ENCODE assay signal across 8 cellular contexts in the genomic region with DNA sequence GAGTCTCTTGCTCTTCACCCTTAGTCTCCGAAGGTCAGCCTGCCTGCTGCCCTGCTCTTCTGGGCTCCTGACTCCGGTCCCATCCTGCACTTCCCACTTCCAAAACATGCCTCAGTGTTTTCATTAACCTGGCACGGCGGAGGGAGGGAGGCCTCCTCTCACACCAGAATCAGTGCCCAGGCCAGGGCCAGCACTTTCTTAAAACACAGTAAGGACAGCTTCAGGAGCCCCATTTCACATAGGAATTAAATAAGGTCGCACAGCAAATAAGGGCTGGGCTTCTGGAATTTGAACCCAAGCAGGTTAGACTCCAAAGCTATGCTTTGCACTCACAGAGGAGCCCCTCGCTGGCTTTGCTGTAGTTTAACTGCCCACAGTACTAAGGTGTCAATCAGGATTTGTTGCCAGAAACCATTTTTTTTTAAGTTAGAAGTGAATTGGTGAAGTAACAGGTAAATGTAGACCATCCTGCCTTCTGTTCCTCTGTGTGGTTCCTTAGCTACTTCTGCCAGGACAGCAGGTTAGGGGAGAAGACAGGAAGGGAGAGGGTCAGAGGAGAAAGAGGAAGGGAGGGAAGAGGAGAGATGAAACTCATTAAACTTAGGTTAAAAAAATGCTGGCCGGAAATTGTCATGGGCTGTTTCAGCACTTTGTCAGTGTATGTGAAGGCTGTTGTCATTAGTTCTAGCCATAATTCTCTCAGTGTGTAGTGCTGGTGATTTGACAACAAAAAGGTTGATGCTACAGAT. TPM values are rescaled to one million over a fixed set of nuclear protein-coding genes. Genes with fewer than 3 reads are reported as not detected.
DNase-seq lines count a peak whose midpoint lies in the region; ATAC-seq and TF ChIP-seq lines count a peak whose summit lies in the region.

No MANE protein-coding gene starts in this region.

- in situ Hi-C loops in G401 (cut with HindIII; ENCODE audit: low sequenced_read_pairs) = no loop called here

- H3K27ac ChIP-seq in mucosa of rectum (ENCODE audit: low read depth in 2 of 2, low read length in 2 of 2) (peak overlapping the region; percentile 69 to 89), urinary bladder (ENCODE audit: low read depth) (no peak overlapping the region)

- H3K4me3 Mint-ChIP-seq in chondrocyte (ENCODE audit: unreplicated experiment) = peak overlapping the region; percentile 81

- no peaks in the 10 kb centered on the region for H3K9me3 ChIP-seq in mucosa of rectum (ENCODE audit: control insufficient read depth in 2 of 2, low read length in 2 of 2)

- DNase-seq in Right ventricle myocardium inferior (ENCODE audit: missing footprints) = peak; percentile 17
- DNase-seq in left cardiac atrium = no peak
- DNase-seq in chondrocyte (ENCODE audit: low spot score) = no peak
- DNase-seq in HCEC 1CT = no peak
- no peak for DNase-seq in G401 (ENCODE audit: low spot score)

- peaks cover 0 to 3% of the 10 kb centered on the region in 2 donors for H3K36me3 ChIP-seq in mucosa of rectum (ENCODE audit: control insufficient read depth in 2 of 2, insufficient read depth in 2 of 2, low read length in 2 of 2)
- H3K36me3 ChIP-seq in urinary bladder (ENCODE audit: insufficient read depth) = no peaks in the 10 kb centered on the region

- intact Hi-C loops in Right ventricle myocardium inferior (cut with DNase I) (loop anchor here (2.0 kb wide), 1 partner anchor 16 kb away; no protein-coding TSS in a partner anchor), left cardiac atrium (cut with DNase I) (no loop called here)

- H3K9ac ChIP-seq in mucosa of rectum (ENCODE audit: low read depth in 1 of 2, low read length in 2 of 2) = peak overlapping the region; percentile 65 to 79

- H3K4me1 ChIP-seq in mucosa of rectum (ENCODE audit: control insufficient read depth in 2 of 2, insufficient read depth in 2 of 2, low read length in 2 of 2) (peaks cover 34 to 37% of the 10 kb centered on the region in 2 donors), urinary bladder (ENCODE audit: insufficient read depth) (peaks cover 3% of the 10 kb centered on the region)

- peaks cover 3% of the 10 kb centered on the region for H3K36me3 Mint-ChIP-seq in chondrocyte (ENCODE audit: low read depth)

- H3K27ac Mint-ChIP-seq in chondrocyte (ENCODE audit: unreplicated experiment) = peak overlapping the region; percentile 65

- WGBS in urinary bladder = 82% methylated on average over 7 of the region's 7 CpGs

- no peaks in the 10 kb centered on the region for H3K27me3 ChIP-seq in mucosa of rectum (ENCODE audit: control insufficient read depth in 2 of 2, insufficient read depth in 2 of 2, low read length in 2 of 2)

- H3K27me3 Mint-ChIP-seq in chondrocyte (ENCODE audit: low read depth) = no peaks in the 10 kb centered on the region

- TF ChIP-seq CTCF in chondrocyte (IDR thresholded peaks at IDR 0.05) = no peak

- ATAC-seq in Right ventricle myocardium inferior = no peak
- no peak for ATAC-seq in left cardiac atrium
- no peak for ATAC-seq in GM21576 (IDR thresholded peaks at IDR 0.05; ENCODE audit: unreplicated experiment)

- peak overlapping the region; percentile 82 to 85 for H3K4me3 ChIP-seq in mucosa of rectum (ENCODE audit: low read length in 2 of 2)
- H3K4me3 ChIP-seq in urinary bladder (ENCODE audit: low read depth, low read length) = peak overlapping the region; percentile 69

- peaks cover 4% of the 10 kb centered on the region for H3K9me3 Mint-ChIP-seq in chondrocyte (ENCODE audit: low read depth)

- H3K4me1 Mint-ChIP-seq in chondrocyte (ENCODE audit: low read depth) = peaks cover 84% of the 10 kb centered on the region

RNA-seq across cellular contexts. Expression of a gene that starts 1.1 kb away (rescaled TPM):
- 91.5 TPM for total RNA-seq in Right ventricle myocardium inferior
- 10 to 100 TPM; 48.9 to 71.5 TPM for total RNA-seq in left cardiac atrium
- 24.6 to 37.8 TPM (median 35.9 TPM) in 3 replicates for total RNA-seq in chondrocyte
- total RNA-seq in urinary bladder = 12.2 TPM
- 55.1 TPM for polyA plus RNA-seq in urinary bladder
- total RNA-seq in G401 (2014; rRNA removed; shearing (Covaris generic)) = 0.98 and 1.5 TPM in 2 replicates

RNA-seq across cellular contexts. Expression of a gene that starts 18.0 kb away (rescaled TPM):
- total RNA-seq in Right ventricle myocardium inferior (33.0 TPM), left cardiac atrium (10 to 100 TPM; 36.7 to 49.2 TPM), chondrocyte (9.4 to 105 TPM (median 105 TPM) in 3 replicates), urinary bladder (15.5 TPM)
- 51.6 TPM for polyA plus RNA-seq in urinary bladder
- 0.14 and 2.7 TPM in 2 replicates for total RNA-seq in G401 (2014; rRNA removed; shearing (Covaris generic))

RNA-seq across cellular contexts. Expression of a gene that starts 40.1 kb away (rescaled TPM):
- total RNA-seq in Right ventricle myocardium inferior = 13.7 TPM
- total RNA-seq in left cardiac atrium = 10 to 100 TPM; 18.9 to 21.1 TPM
- total RNA-seq in chondrocyte = 15.5 to 21.6 TPM (median 19.8 TPM) in 3 replicates
- 44.4 TPM for total RNA-seq in urinary bladder
- polyA plus RNA-seq in urinary bladder = 17.1 TPM
- total RNA-seq in G401 (2014; rRNA removed; shearing (Covaris generic)) = 10.0 and 13.9 TPM in 2 replicates

RNA-seq across cellular contexts. Expression of a gene that starts 49.5 kb away (rescaled TPM):
- total RNA-seq in Right ventricle myocardium inferior (not detected), left cardiac atrium (under 1 TPM; 0.21 to 0.27 TPM), chondrocyte (not detected in 3 replicates), urinary bladder (not detected)
- polyA plus RNA-seq in urinary bladder = not detected
- total RNA-seq in G401 (2014; rRNA removed; shearing (Covaris generic)) = not detected in 2 replicates
